ENCODE assay signal across 16 cellular contexts in genomic region chr22:45192701-45193187, GRCh38. TPM values are rescaled to one million over a fixed set of nuclear protein-coding genes. Genes with fewer than 3 reads are reported as not detected.
DNase-seq lines count a peak whose midpoint lies in the region; ATAC-seq and TF ChIP-seq lines count a peak whose summit lies in the region.
"Had no signal": no experiment of that assay in that cellular context is flagged by ENCODE, and none has a peak within 500 bp of the region (broad histone marks: within the 10 kb centered on the region; RNA-seq: fewer than 3 reads in every experiment).

No MANE protein-coding gene starts in this region.

- peak overlapping the region; percentile 44 for H3K27ac Mint-ChIP-seq in endodermal cell
- H3K27ac Mint-ChIP-seq: stimulated activated naive CD8-positive, alpha-beta T cell treated with anti-CD3 and anti-CD28 coated beads, Interleukin-15, Interleukin-2, amounts not matched to agents 100 ng/mL and 50 ng/mL, for 24 hours had no signal

- H3K27ac ChIP-seq in endodermal cell (ENCODE audit: low read depth, low read length): no peak overlapping the region

- DNase-seq in endodermal cell (peak; percentile 85), retina (peak; percentile 34), UCSD-AML1 (lab: John Stamatoyannopoulos, UW; ENCODE audit: unreplicated experiment) (no peak)
- DNase-seq in activated CD8-positive, alpha-beta memory T cell treated with anti-CD3 and anti-CD28 coated beads, Interleukin-2, amount 50 U/mL, for 4 hours: no peak
- DNase-seq: activated CD4-positive, alpha-beta T cell treated with anti-CD3 and anti-CD28 coated beads for 1 hour; activated T-cell treated with anti-CD3 and anti-CD28 coated beads for 4 hours; cortex of kidney; esophagus squamous epithelium; immature natural killer cell; mesenchymal stem cell; NCI-H1105 had no signal

- H3K4me1 Mint-ChIP-seq in endodermal cell: peaks cover 16% of the 10 kb centered on the region

- H3K9ac ChIP-seq in endodermal cell (ENCODE audit: extremely low read depth, low read length, poor library complexity, severe bottlenecking): no peak overlapping the region

- no peaks in the 10 kb centered on the region for H3K9me3 ChIP-seq in endodermal cell (ENCODE audit: control insufficient read depth, low read length)
- H3K9me3 ChIP-seq: esophagus squamous epithelium had no signal

- no peak overlapping the region for H3K4me3 Mint-ChIP-seq in endodermal cell
- H3K4me3 Mint-ChIP-seq: IgD-negative memory B cell; immature natural killer cell; stimulated activated naive CD8-positive, alpha-beta T cell treated with anti-CD3 and anti-CD28 coated beads, Interleukin-15, Interleukin-2, amounts not matched to agents 100 ng/mL and 50 ng/mL, for 24 hours had no signal

- peaks cover 6% of the 10 kb centered on the region for H3K36me3 Mint-ChIP-seq in endodermal cell (ENCODE audit: low read depth)

- WGBS in endodermal cell (ENCODE audit: insufficient coverage in 1 of 2, insufficient read length in 1 of 2), 2 experiments: 28 to 31% methylated on average over 11 to 13 of the region's 13 CpGs

- H3K4me3 ChIP-seq in endodermal cell (ENCODE audit: low read length): no peak overlapping the region
- H3K4me3 ChIP-seq: esophagus squamous epithelium had no signal

- H3K27me3 ChIP-seq in endodermal cell (ENCODE audit: control insufficient read depth, insufficient read depth, low read length, poor library complexity, severe bottlenecking): no peaks in the 10 kb centered on the region
- H3K27me3 ChIP-seq: esophagus squamous epithelium had no signal

- H3K27me3 Mint-ChIP-seq in endodermal cell (ENCODE audit: insufficient read depth): no peaks in the 10 kb centered on the region
- H3K27me3 Mint-ChIP-seq: IgD-negative memory B cell; stimulated activated naive CD8-positive, alpha-beta T cell treated with anti-CD3 and anti-CD28 coated beads, Interleukin-15, Interleukin-2, amounts not matched to agents 100 ng/mL and 50 ng/mL, for 24 hours had no signal

- TF ChIP-seq RAD21 in Ishikawa (IDR thresholded peaks at IDR 0.05; ENCODE audit: low read depth): peak; percentile 25; the same call in 1 of the 2 replicates

- peaks cover 8% of the 10 kb centered on the region for H3K4me1 ChIP-seq in endodermal cell (ENCODE audit: control insufficient read depth, insufficient read depth, low read length)

- TF ChIP-seq EP300 in Ishikawa (IDR thresholded peaks at IDR 0.05; ENCODE audit: borderline replicate concordance): no peak

- no peaks in the 10 kb centered on the region for H3K9me3 Mint-ChIP-seq in endodermal cell
- H3K9me3 Mint-ChIP-seq: IgD-negative memory B cell; immature natural killer cell; stimulated activated naive CD8-positive, alpha-beta T cell treated with anti-CD3 and anti-CD28 coated beads, Interleukin-15, Interleukin-2, amounts not matched to agents 100 ng/mL and 50 ng/mL, for 24 hours had no signal

- peaks cover 11% of the 10 kb centered on the region for H3K36me3 ChIP-seq in endodermal cell (ENCODE audit: control insufficient read depth, insufficient read depth, low read length)

- no peak for ATAC-seq in GM18861 (IDR thresholded peaks at IDR 0.05; ENCODE audit: unreplicated experiment)

- TF ChIP-seq CTCF in GM12872 (IDR thresholded peaks at IDR 0.05; ENCODE audit: insufficient read depth, low read depth, low read length) (0 out of 3 replicates have a peak, but pooled peaks have one; percentile 7), endodermal cell (conservative IDR thresholded peaks at IDR 0.05) (peak; percentile 67)

TF ChIP-seq in Ishikawa, 13 proteins besides CTCF, POLR2A, EP300 and RAD21:
- no peak for TF ChIP-seq TAF1 (IDR thresholded peaks at IDR 0.05; ENCODE audit: low read depth)

RNA-seq across cellular contexts. Expression of gene NUP50, which starts 29.0 kb away (rescaled TPM):
- 100 to 1,000 TPM; 101 to 115 TPM for total RNA-seq in endodermal cell
- 55.1 TPM for polyA plus RNA-seq in endodermal cell (2013, experiment 1 of 2)
- polyA plus RNA-seq in endodermal cell (2013, experiment 2 of 2): 52.5 TPM

RNA-seq across cellular contexts. Expression of gene KIAA0930, which starts 48.0 kb away (rescaled TPM):
- 10 to 100 TPM; 36.2 to 47.8 TPM for total RNA-seq in endodermal cell
- polyA plus RNA-seq in endodermal cell (2013, experiment 1 of 2): 38.3 TPM
- polyA plus RNA-seq in endodermal cell (2013, experiment 2 of 2): 36.4 TPM

Comparison
In these comparisons a context has a peak if more than half of its experiments do, and no peak if none do; other contexts are left out.
1. DNase-seq: peak in endodermal cell (single experiment) and retina (single experiment); none in activated CD8-positive, alpha-beta memory T cell treated with anti-CD3 and anti-CD28 coated beads, Interleukin-2, amount 50 U/mL, for 4 hours (single experiment) and UCSD-AML1 (single experiment).